In the genomic region with DNA sequence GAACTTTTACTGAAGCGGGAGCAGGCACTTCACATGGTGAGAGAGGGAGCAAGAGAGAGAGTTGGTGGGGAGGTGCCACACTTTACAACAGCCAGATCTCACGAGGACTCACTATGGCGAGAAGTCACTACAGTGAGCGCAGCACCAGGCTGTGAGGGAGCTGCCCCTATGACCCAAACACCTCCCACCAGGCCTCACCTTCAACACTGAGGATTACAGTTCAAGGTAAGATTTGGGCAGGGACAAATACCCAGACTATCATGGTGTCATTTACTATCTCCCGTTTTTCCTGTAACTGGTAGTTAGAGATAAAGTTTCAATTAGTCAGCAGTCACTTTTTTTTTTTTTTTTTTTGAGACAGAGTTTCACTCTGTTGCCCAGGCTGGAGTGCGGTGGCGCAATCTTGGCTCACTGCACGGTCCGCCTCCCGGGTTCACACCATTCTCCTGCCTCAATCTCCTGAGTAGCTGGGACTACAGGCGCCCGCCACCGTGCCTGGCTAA, we compare ENCODE assay signal across 1 cellular context.
TF ChIP-seq lines count a peak whose summit lies in the region.

No MANE protein-coding gene starts in this region.

TF ChIP-seq in K562, 482 proteins besides CTCF, POLR2A, EP300 and RAD21 (continued from another document):
- TF ChIP-seq, protein P1, sequence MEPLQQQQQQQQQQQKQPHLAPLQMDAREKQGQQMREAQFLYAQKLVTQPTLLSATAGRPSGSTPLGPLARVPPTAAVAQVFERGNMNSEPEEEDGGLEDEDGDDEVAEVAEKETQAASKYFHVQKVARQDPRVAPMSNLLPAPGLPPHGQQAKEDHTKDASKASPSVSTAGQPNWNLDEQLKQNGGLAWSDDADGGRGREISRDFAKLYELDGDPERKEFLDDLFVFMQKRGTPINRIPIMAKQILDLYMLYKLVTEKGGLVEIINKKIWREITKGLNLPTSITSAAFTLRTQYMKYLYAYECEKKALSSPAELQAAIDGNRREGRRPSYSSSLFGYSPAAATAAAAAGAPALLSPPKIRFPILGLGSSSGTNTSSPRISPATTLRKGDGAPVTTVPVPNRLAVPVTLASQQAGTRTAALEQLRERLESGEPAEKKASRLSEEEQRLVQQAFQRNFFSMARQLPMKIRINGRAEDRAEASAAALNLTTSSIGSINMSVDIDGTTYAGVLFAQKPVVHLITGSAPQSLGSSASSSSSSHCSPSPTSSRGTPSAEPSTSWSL (CRISPR knock-in tag; IDR thresholded peaks at IDR 0.05; ENCODE audit: borderline replicate concordance), result no peak
- TF ChIP-seq ZNF561 (CRISPR knock-in tag; conservative IDR thresholded peaks at IDR 0.05), result no peak
- no peak for TF ChIP-seq FOXK2 (conservative IDR thresholded peaks at IDR 0.05 in 1 of 2, IDR thresholded peaks at IDR 0.05 in 1 of 2; ENCODE audit: low read depth in 2 of 2)
- TF ChIP-seq ZNF274 (IDR thresholded peaks at IDR 0.05; ENCODE audit: borderline replicate concordance, low read depth, low read length), result no peak
- peak; percentile 58; the same call in 1 of the 2 replicates for TF ChIP-seq SOX6 (IDR thresholded peaks at IDR 0.05)
- TF ChIP-seq, protein P2, sequence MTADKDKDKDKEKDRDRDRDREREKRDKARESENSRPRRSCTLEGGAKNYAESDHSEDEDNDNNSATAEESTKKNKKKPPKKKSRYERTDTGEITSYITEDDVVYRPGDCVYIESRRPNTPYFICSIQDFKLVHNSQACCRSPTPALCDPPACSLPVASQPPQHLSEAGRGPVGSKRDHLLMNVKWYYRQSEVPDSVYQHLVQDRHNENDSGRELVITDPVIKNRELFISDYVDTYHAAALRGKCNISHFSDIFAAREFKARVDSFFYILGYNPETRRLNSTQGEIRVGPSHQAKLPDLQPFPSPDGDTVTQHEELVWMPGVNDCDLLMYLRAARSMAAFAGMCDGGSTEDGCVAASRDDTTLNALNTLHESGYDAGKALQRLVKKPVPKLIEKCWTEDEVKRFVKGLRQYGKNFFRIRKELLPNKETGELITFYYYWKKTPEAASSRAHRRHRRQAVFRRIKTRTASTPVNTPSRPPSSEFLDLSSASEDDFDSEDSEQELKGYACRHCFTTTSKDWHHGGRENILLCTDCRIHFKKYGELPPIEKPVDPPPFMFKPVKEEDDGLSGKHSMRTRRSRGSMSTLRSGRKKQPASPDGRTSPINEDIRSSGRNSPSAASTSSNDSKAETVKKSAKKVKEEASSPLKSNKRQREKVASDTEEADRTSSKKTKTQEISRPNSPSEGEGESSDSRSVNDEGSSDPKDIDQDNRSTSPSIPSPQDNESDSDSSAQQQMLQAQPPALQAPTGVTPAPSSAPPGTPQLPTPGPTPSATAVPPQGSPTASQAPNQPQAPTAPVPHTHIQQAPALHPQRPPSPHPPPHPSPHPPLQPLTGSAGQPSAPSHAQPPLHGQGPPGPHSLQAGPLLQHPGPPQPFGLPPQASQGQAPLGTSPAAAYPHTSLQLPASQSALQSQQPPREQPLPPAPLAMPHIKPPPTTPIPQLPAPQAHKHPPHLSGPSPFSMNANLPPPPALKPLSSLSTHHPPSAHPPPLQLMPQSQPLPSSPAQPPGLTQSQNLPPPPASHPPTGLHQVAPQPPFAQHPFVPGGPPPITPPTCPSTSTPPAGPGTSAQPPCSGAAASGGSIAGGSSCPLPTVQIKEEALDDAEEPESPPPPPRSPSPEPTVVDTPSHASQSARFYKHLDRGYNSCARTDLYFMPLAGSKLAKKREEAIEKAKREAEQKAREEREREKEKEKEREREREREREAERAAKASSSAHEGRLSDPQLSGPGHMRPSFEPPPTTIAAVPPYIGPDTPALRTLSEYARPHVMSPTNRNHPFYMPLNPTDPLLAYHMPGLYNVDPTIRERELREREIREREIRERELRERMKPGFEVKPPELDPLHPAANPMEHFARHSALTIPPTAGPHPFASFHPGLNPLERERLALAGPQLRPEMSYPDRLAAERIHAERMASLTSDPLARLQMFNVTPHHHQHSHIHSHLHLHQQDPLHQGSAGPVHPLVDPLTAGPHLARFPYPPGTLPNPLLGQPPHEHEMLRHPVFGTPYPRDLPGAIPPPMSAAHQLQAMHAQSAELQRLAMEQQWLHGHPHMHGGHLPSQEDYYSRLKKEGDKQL (CRISPR knock-in tag; IDR thresholded peaks at IDR 0.05; ENCODE audit: borderline replicate concordance), result no peak
- no peak for TF ChIP-seq KDM4B (IDR thresholded peaks at IDR 0.05; ENCODE audit: borderline replicate concordance in 2 of 2, low read depth in 1 of 2)
- TF ChIP-seq ZBTB7A (IDR thresholded peaks at IDR 0.05; ENCODE audit: borderline replicate concordance, control insufficient read depth, low read depth, low read length), result no peak
- TF ChIP-seq MEF2D (tag; conservative IDR thresholded peaks at IDR 0.05; ENCODE audit: low read depth), result no peak
- TF ChIP-seq NFXL1 (CRISPR knock-in tag; IDR thresholded peaks at IDR 0.05), result no peak
- no peak for TF ChIP-seq LEF1 (IDR thresholded peaks at IDR 0.05)
- TF ChIP-seq KLF16 (IDR thresholded peaks at IDR 0.05), result 0 out of 2 replicates have a peak, but pooled peaks have one; percentile 22
- no peak for TF ChIP-seq ZNF57 (CRISPR knock-in tag; IDR thresholded peaks at IDR 0.05)
- TF ChIP-seq, protein P3, sequence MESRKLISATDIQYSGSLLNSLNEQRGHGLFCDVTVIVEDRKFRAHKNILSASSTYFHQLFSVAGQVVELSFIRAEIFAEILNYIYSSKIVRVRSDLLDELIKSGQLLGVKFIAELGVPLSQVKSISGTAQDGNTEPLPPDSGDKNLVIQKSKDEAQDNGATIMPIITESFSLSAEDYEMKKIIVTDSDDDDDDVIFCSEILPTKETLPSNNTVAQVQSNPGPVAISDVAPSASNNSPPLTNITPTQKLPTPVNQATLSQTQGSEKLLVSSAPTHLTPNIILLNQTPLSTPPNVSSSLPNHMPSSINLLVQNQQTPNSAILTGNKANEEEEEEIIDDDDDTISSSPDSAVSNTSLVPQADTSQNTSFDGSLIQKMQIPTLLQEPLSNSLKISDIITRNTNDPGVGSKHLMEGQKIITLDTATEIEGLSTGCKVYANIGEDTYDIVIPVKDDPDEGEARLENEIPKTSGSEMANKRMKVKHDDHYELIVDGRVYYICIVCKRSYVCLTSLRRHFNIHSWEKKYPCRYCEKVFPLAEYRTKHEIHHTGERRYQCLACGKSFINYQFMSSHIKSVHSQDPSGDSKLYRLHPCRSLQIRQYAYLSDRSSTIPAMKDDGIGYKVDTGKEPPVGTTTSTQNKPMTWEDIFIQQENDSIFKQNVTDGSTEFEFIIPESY (CRISPR knock-in tag; IDR thresholded peaks at IDR 0.05), result peak; percentile 64
- no peak for TF ChIP-seq NR1H2 (CRISPR knock-in tag; IDR thresholded peaks at IDR 0.05)
- 0 out of 2 replicates have a peak, but pooled peaks have one; percentile 20 for TF ChIP-seq ETV5 (CRISPR knock-in tag; IDR thresholded peaks at IDR 0.05; ENCODE audit: low read depth)
- no peak for TF ChIP-seq ZNF644 (tag; IDR thresholded peaks at IDR 0.05; ENCODE audit: low read depth)
- TF ChIP-seq, protein P4, sequence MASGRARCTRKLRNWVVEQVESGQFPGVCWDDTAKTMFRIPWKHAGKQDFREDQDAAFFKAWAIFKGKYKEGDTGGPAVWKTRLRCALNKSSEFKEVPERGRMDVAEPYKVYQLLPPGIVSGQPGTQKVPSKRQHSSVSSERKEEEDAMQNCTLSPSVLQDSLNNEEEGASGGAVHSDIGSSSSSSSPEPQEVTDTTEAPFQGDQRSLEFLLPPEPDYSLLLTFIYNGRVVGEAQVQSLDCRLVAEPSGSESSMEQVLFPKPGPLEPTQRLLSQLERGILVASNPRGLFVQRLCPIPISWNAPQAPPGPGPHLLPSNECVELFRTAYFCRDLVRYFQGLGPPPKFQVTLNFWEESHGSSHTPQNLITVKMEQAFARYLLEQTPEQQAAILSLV (tag; IDR thresholded peaks at IDR 0.05), result peak; percentile 79
- no peak for TF ChIP-seq PPARD (CRISPR knock-in tag; IDR thresholded peaks at IDR 0.05)
TF ChIP-seq in K562: peak in this region for 85.
